Comparison of ENCODE assay signal across 19 cellular contexts in genomic region chr5:79021753-79022152, GRCh38. TPM values are rescaled to one million over a fixed set of nuclear protein-coding genes. Genes with fewer than 3 reads are reported as not detected.
DNase-seq lines count a peak whose midpoint lies in the region; ATAC-seq and TF ChIP-seq lines count a peak whose summit lies in the region.
"Had no signal": no experiment of that assay in that cellular context is flagged by ENCODE, and none has a peak within 500 bp of the region (broad histone marks: within the 10 kb centered on the region; RNA-seq: fewer than 3 reads in every experiment).

No MANE protein-coding gene starts in this region.

- no peak overlapping the region for H3K23ac ChIP-seq in mesendoderm (ENCODE audit: low read length)

- peak overlapping the region; percentile 35 for H3K9ac ChIP-seq in ES-I3 (ENCODE audit: low read depth, low read length)
- H3K9ac ChIP-seq in mesendoderm (ENCODE audit: low read length): no peak overlapping the region

- no peaks in the 10 kb centered on the region for H3K9me3 ChIP-seq in ES-I3 (ENCODE audit: control insufficient read depth, insufficient read depth, low read length)
- H3K9me3 ChIP-seq: Peyer's patch had no signal

- H3K27ac Mint-ChIP-seq in WTC11: no peak overlapping the region
- H3K27ac Mint-ChIP-seq: activated T-helper 1 cell treated with anti-CD3 and anti-CD28 coated beads, Interleukin-12 subunit alpha, Interleukin-12 subunit beta, Interleukin-2, Interleukin-4 antibody, amounts not matched to agents 30 ng/mL and 10 ng/mL and 1 ng/mL, durations not matched to agents 14 hours and 24 hours and 36 hours; natural killer cell; progenitor cell of endocrine pancreas; stimulated activated naive CD8-positive, alpha-beta T cell treated with anti-CD3 and anti-CD28 coated beads, Interleukin-15, amount 100 ng/mL, for 72 hours; type B pancreatic cell had no signal

- H2AK5ac ChIP-seq in mesendoderm (ENCODE audit: low read length): no peak overlapping the region

- H2BK5ac ChIP-seq in mesendoderm (ENCODE audit: low read length): no peak overlapping the region

- no peaks in the 10 kb centered on the region for H3K27me3 ChIP-seq in mesendoderm (ENCODE audit: insufficient read depth, low read length, poor library complexity)
- H3K27me3 ChIP-seq: Peyer's patch had no signal

- H3K79me2 ChIP-seq in mesendoderm (ENCODE audit: control insufficient read depth, insufficient read depth, low read length): no peaks in the 10 kb centered on the region

- H3K36me3 Mint-ChIP-seq in WTC11: no peaks in the 10 kb centered on the region
- H3K36me3 Mint-ChIP-seq: natural killer cell, type B pancreatic cell had no signal

- ATAC-seq in WTC11 (peak; percentile 59), omental fat pad (ENCODE audit: low FRiP score) (no peak), HG02623 (IDR thresholded peaks at IDR 0.05; ENCODE audit: unreplicated experiment) (no peak)

- no peak overlapping the region for H4K8ac ChIP-seq in mesendoderm (ENCODE audit: low read depth, low read length)

- H3K4me1 ChIP-seq in ES-I3 (ENCODE audit: insufficient read depth, low read length): peaks cover 12% of the 10 kb centered on the region; the same call in 1 of the 2 replicates
- H3K4me1 ChIP-seq in mesendoderm (ENCODE audit: control insufficient read depth, low read depth, low read length): no peaks in the 10 kb centered on the region

- POLR2A ChIA-PET in WTC11 (lab: Charles Lee): no interaction called here

- H3K27me3 Mint-ChIP-seq in WTC11 (ENCODE audit: low read depth): no peaks in the 10 kb centered on the region; the same call in 1 of the 2 replicates

- no peak overlapping the region for H4K5ac ChIP-seq in mesendoderm (ENCODE audit: low read length)

- no peak overlapping the region for H3K4me2 ChIP-seq in mesendoderm (ENCODE audit: low read length)

- CTCF ChIA-PET in WTC11 (lab: Charles Lee): interaction anchor here (0.6 to 8.5 kb wide), 27 partner anchors 15 to 753 kb away, joined by 3 to 358 read pairs (median 4); partner anchors contain the start of gene ARSB

- no peak for TF ChIP-seq POLR2A in NB4 (IDR thresholded peaks at IDR 0.05; ENCODE audit: extremely low read depth, insufficient read length)

- DNase-seq in NB4 (ENCODE audit: low read depth): peak; percentile 37
- DNase-seq in WTC11 (ENCODE audit: low spot score): no peak
- peak; percentile 17 for DNase-seq in mesendoderm
- DNase-seq in NCI-H1105 (lab: John Stamatoyannopoulos, UW): no peak
- no peak for DNase-seq in omental fat pad (ENCODE audit: low spot score)
- DNase-seq: activated CD4-positive, CD25-positive, alpha-beta regulatory T cell treated with anti-CD3 and anti-CD28 coated beads, Interleukin-2, amount 50 U/mL, for 72 hours; cortex of kidney; natural killer cell; NCI-H526 treated with DMSO at 0.1 percent for 48 hours had no signal

- H3K4me3 ChIP-seq in NB4 (ENCODE audit: low read depth, low read length) (no peak overlapping the region), mesendoderm (ENCODE audit: low read length) (no peak overlapping the region)
- H3K4me3 ChIP-seq: skin epidermis had no signal

- no peak for TF ChIP-seq CTCF in NB4 (IDR thresholded peaks at IDR 0.05; ENCODE audit: low read depth, low read length)
- TF ChIP-seq CTCF in WTC11 (IDR thresholded peaks at IDR 0.05): no peak
- no peak for TF ChIP-seq CTCF in omental fat pad (IDR thresholded peaks at IDR 0.05)

- peaks cover 20% of the 10 kb centered on the region for H3K4me1 Mint-ChIP-seq in WTC11

- H3K4me3 Mint-ChIP-seq in WTC11: peak overlapping the region; percentile 48; the same call in 1 of the 2 replicates
- H3K4me3 Mint-ChIP-seq: activated T-helper 1 cell treated with anti-CD3 and anti-CD28 coated beads, Interleukin-12 subunit alpha, Interleukin-12 subunit beta, Interleukin-2, Interleukin-4 antibody, amounts not matched to agents 30 ng/mL and 10 ng/mL and 1 ng/mL, durations not matched to agents 14 hours and 24 hours and 36 hours; natural killer cell; stimulated activated naive CD8-positive, alpha-beta T cell treated with anti-CD3 and anti-CD28 coated beads, Interleukin-15, amount 100 ng/mL, for 72 hours had no signal

- H3K27ac ChIP-seq in mesendoderm (ENCODE audit: low read depth, low read length): no peak overlapping the region
- H3K27ac ChIP-seq: HL-60, Peyer's patch, skin epidermis had no signal

- H3K4ac ChIP-seq in mesendoderm (ENCODE audit: low read depth, low read length): peak overlapping the region; percentile 27

- H3K9me3 Mint-ChIP-seq in WTC11: no peaks in the 10 kb centered on the region
- H3K9me3 Mint-ChIP-seq: activated T-helper 1 cell treated with anti-CD3 and anti-CD28 coated beads, Interleukin-12 subunit alpha, Interleukin-12 subunit beta, Interleukin-2, Interleukin-4 antibody, amounts not matched to agents 30 ng/mL and 10 ng/mL and 1 ng/mL, durations not matched to agents 14 hours and 24 hours and 36 hours; natural killer cell; stimulated activated naive CD8-positive, alpha-beta T cell treated with anti-CD3 and anti-CD28 coated beads, Interleukin-15, amount 100 ng/mL, for 72 hours; type B pancreatic cell had no signal

- H3K56ac ChIP-seq in mesendoderm (ENCODE audit: low read length): no peak overlapping the region

- no peak overlapping the region for H2BK120ac ChIP-seq in mesendoderm (ENCODE audit: low read depth, low read length)

- H3K36me3 ChIP-seq in ES-I3 (ENCODE audit: insufficient read depth, low read length): no peaks in the 10 kb centered on the region
- no peaks in the 10 kb centered on the region for H3K36me3 ChIP-seq in mesendoderm (ENCODE audit: control insufficient read depth, insufficient read depth, low read length)
- H3K36me3 ChIP-seq: Peyer's patch had no signal

- H3K18ac ChIP-seq in mesendoderm (ENCODE audit: low read length): no peak overlapping the region

- H3K79me1 ChIP-seq in mesendoderm (ENCODE audit: low read length): no peaks in the 10 kb centered on the region

- WGBS in mesendoderm (ENCODE audit: extremely low coverage, insufficient coverage, low lambda C conversion rate): no CpG with 5 or more reads among the region's 4 CpGs

- H2BK15ac ChIP-seq in mesendoderm (replicated peaks; ENCODE audit: low read depth): no peak overlapping the region

TF ChIP-seq in WTC11, 78 proteins besides CTCF, POLR2A, EP300 and RAD21 (continues in another document):
- TF ChIP-seq CREB1 (CRISPR knock-in tag; IDR thresholded peaks at IDR 0.05) (no peak), ZBTB21 (CRISPR knock-in tag; IDR thresholded peaks at IDR 0.05; ENCODE audit: borderline replicate concordance) (no peak), E2F4 (CRISPR knock-in tag; IDR thresholded peaks at IDR 0.05; ENCODE audit: borderline replicate concordance, low read depth) (no peak), USF2 (CRISPR knock-in tag; IDR thresholded peaks at IDR 0.05) (no peak), PRRX2 (CRISPR knock-in tag; IDR thresholded peaks at IDR 0.05) (no peak), TEAD4 (CRISPR knock-in tag; IDR thresholded peaks at IDR 0.05) (no peak), ZNF138 (CRISPR knock-in tag; conservative IDR thresholded peaks at IDR 0.05) (no peak)

RNA-seq across cellular contexts. Expression of gene ARSB, which starts 36.6 kb away (rescaled TPM):
- total RNA-seq in WTC11 (2021): 9.7 to 10.5 TPM (median 10.0 TPM) in 3 replicates
- polyA plus RNA-seq in mesendoderm (2013, experiment 1 of 2): 8.4 TPM
- polyA plus RNA-seq in mesendoderm (2013, experiment 2 of 2): 8.1 TPM
- total RNA-seq in omental fat pad: 10 to 100 TPM; 15.4 to 22.7 (median 15.8) TPM

RNA-seq across cellular contexts. Expression of gene DMGDH, which starts 47.7 kb away (rescaled TPM):
- total RNA-seq in WTC11 (2021) (0.21 to 0.37 TPM (median 0.35 TPM) in 3 replicates), omental fat pad (10 to 100 TPM in 1 of 4 donors, 1 to 10 TPM in 3; 2.8 to 13.9 (median 4.4) TPM)
- polyA plus RNA-seq in mesendoderm (2013, experiment 1 of 2): 0.10 TPM
- polyA plus RNA-seq in mesendoderm (2013, experiment 2 of 2): 0.10 TPM
- total RNA-seq: activated T-helper 1 cell treated with anti-CD3 and anti-CD28 coated beads, Interleukin-12 subunit alpha, Interleukin-12 subunit beta, Interleukin-2, Interleukin-4 antibody, amounts not matched to agents 30 ng/mL and 10 ng/mL and 1 ng/mL, durations not matched to agents 14 hours and 24 hours and 36 hours; H7 had no signal

RNA-seq across cellular contexts. Expression of gene BHMT2, which starts 47.8 kb away (rescaled TPM):
- total RNA-seq in WTC11 (2021) (0.11 to 0.27 TPM in 2 of 3 replicates, not detected in the other), omental fat pad (10 to 100 TPM; 20.8 to 37.2 (median 25.0) TPM)
- polyA plus RNA-seq in mesendoderm (2013, experiment 1 of 2): not detected
- polyA plus RNA-seq in mesendoderm (2013, experiment 2 of 2): not detected
- total RNA-seq: activated T-helper 1 cell treated with anti-CD3 and anti-CD28 coated beads, Interleukin-12 subunit alpha, Interleukin-12 subunit beta, Interleukin-2, Interleukin-4 antibody, amounts not matched to agents 30 ng/mL and 10 ng/mL and 1 ng/mL, durations not matched to agents 14 hours and 24 hours and 36 hours; H7; natural killer cell had no signal

Comparison
In these comparisons a context has a peak if more than half of its experiments do, and no peak if none do; other contexts are left out.
1. DNase-seq: peak in NB4 (single experiment) and mesendoderm (single experiment); none in WTC11 (single experiment), NCI-H1105 (single experiment) and omental fat pad (single experiment).
2. RNA of gene BHMT2, which starts 47.8 kb away (total RNA-seq): 20.8 to 37.2 TPM in omental fat pad; 0.11 to 0.27 TPM in WTC11; every median in the first group is over 10 times any median in the second.